In the genomic region with DNA sequence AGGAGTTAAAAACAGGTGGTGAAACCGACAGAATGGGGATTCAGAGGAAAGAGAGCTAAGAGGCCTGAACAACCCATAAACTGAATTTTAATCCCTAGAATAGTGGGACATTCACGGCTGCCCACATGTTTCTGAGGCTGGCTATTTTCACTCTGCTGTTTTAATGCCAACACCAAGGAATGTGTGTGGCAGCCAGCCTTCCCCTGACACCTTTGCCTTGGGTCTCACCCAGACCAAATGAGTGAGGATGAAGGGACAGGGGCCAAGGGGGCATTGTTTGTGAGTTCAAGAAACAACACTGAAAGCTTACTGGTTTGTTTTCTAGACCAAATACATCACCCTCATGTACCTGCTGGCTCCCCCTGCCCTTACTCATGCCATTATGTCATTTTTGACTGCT, we compare ENCODE assay signal across 21 cellular contexts.
A peak's percentile ranks its signal among the peaks of the same experiment; 100 is the strongest.
DNase-seq lines count a peak whose midpoint lies in the region; ATAC-seq and TF ChIP-seq lines count a peak whose summit lies in the region.
"Had no signal": no experiment of that assay in that cellular context is flagged by ENCODE, and none has a peak within 500 bp of the region (broad histone marks: within the 10 kb centered on the region; RNA-seq: fewer than 3 reads in every experiment).

No MANE protein-coding gene starts in this region.

- H3K4me3 ChIP-seq in right cardiac atrium (ENCODE audit: low read length) (no peak overlapping the region), gastroesophageal sphincter (no peak overlapping the region)
- H3K4me3 ChIP-seq: BLaER1 treated with 17β-estradiol and CSF1 and Interleukin-3, amounts not matched to agents 10 nM and 100 nM had no signal

- H3K4me1 ChIP-seq in right cardiac atrium (ENCODE audit: control insufficient read depth, insufficient read depth, low read length) (peaks cover 11% of the 10 kb centered on the region), gastroesophageal sphincter (peaks cover 0 to 85% (median 12%) of the 10 kb centered on the region in 3 donors)

- TF ChIP-seq EP300 in gastroesophageal sphincter (IDR thresholded peaks at IDR 0.05): no peak

- no peak overlapping the region for H3K4me3 Mint-ChIP-seq in endothelial cell (ENCODE audit: unreplicated experiment)
- no peak overlapping the region for H3K4me3 Mint-ChIP-seq in stimulated activated naive B cell treated with anti-CD40 and anti-IgM and Interleukin-4, amounts not matched to agents 10 μg/mL and 1 μg/mL and 100 μg/mL, for 72 hours
- H3K4me3 Mint-ChIP-seq: CD4-positive, alpha-beta memory T cell had no signal

- no peaks in the 10 kb centered on the region for H3K27me3 ChIP-seq in right cardiac atrium (ENCODE audit: control insufficient read depth, insufficient read depth)
- H3K27me3 ChIP-seq in gastroesophageal sphincter: no peaks in the 10 kb centered on the region
- H3K27me3 ChIP-seq: BLaER1 treated with 17β-estradiol and CSF1 and Interleukin-3, amounts not matched to agents 10 nM and 100 nM had no signal

- ATAC-seq in right cardiac atrium (peak; percentile 47 to 58), gastroesophageal sphincter (no peak), HG03457 (IDR thresholded peaks at IDR 0.05; ENCODE audit: unreplicated experiment) (no peak)
- ATAC-seq in stimulated activated naive B cell treated with anti-CD40 and anti-IgM and Interleukin-4, amounts not matched to agents 10 μg/mL and 1 μg/mL and 100 μg/mL, for 72 hours (replicated peaks): no peak

- no peaks in the 10 kb centered on the region for H3K9me3 ChIP-seq in right cardiac atrium (ENCODE audit: control insufficient read depth, low read length)
- no peaks in the 10 kb centered on the region for H3K9me3 ChIP-seq in gastroesophageal sphincter

- H3K27ac Mint-ChIP-seq in endothelial cell (ENCODE audit: unreplicated experiment): peak overlapping the region; percentile 15
- H3K27ac Mint-ChIP-seq in stimulated activated naive B cell treated with anti-CD40 and anti-IgM and Interleukin-4, amounts not matched to agents 10 μg/mL and 1 μg/mL and 100 μg/mL, for 72 hours: peak overlapping the region; percentile 49

- no peak for TF ChIP-seq POLR2A in gastroesophageal sphincter (IDR thresholded peaks at IDR 0.05)

- H3K36me3 ChIP-seq in gastroesophageal sphincter: no peaks in the 10 kb centered on the region

- no peaks in the 10 kb centered on the region for H3K9me3 Mint-ChIP-seq in endothelial cell (ENCODE audit: unreplicated experiment)
- H3K9me3 Mint-ChIP-seq in stimulated activated naive B cell treated with anti-CD40 and anti-IgM and Interleukin-4, amounts not matched to agents 10 μg/mL and 1 μg/mL and 100 μg/mL, for 72 hours: peaks cover 0 to 8% of the 10 kb centered on the region in 2 donors

- peak overlapping the region; percentile 42 for H3K27ac ChIP-seq in right cardiac atrium (ENCODE audit: low read length)
- no peak overlapping the region for H3K27ac ChIP-seq in gastroesophageal sphincter
- H3K27ac ChIP-seq: BLaER1 treated with 17β-estradiol and CSF1 and Interleukin-3, amounts not matched to agents 10 nM and 100 nM; RWPE1 had no signal

- intact Hi-C loops in right cardiac atrium (cut with DNase I): loop anchor here in 1 of 4 donors (10.0 kb wide), 1 partner anchor 811 kb away; a partner anchor contains a TSS

- peaks cover 6% of the 10 kb centered on the region for H3K36me3 Mint-ChIP-seq in endothelial cell (ENCODE audit: low read depth, unreplicated experiment)
- H3K36me3 Mint-ChIP-seq in stimulated activated naive B cell treated with anti-CD40 and anti-IgM and Interleukin-4, amounts not matched to agents 10 μg/mL and 1 μg/mL and 100 μg/mL, for 72 hours: peaks cover 33 to 46% of the 10 kb centered on the region in 2 donors

- peaks cover 7% of the 10 kb centered on the region for H3K27me3 Mint-ChIP-seq in endothelial cell (ENCODE audit: unreplicated experiment)
- H3K27me3 Mint-ChIP-seq in stimulated activated naive B cell treated with anti-CD40 and anti-IgM and Interleukin-4, amounts not matched to agents 10 μg/mL and 1 μg/mL and 100 μg/mL, for 72 hours: no peaks in the 10 kb centered on the region
- H3K27me3 Mint-ChIP-seq: CD4-positive, alpha-beta memory T cell had no signal

- no peak for TF ChIP-seq CTCF in endothelial cell (IDR thresholded peaks at IDR 0.05; ENCODE audit: unreplicated experiment)
- TF ChIP-seq CTCF in gastroesophageal sphincter (IDR thresholded peaks at IDR 0.05): no peak

- H3K4me1 Mint-ChIP-seq in endothelial cell (ENCODE audit: unreplicated experiment): peaks cover 13% of the 10 kb centered on the region
- peaks cover 26 to 37% of the 10 kb centered on the region in 2 donors for H3K4me1 Mint-ChIP-seq in stimulated activated naive B cell treated with anti-CD40 and anti-IgM and Interleukin-4, amounts not matched to agents 10 μg/mL and 1 μg/mL and 100 μg/mL, for 72 hours

- peak; percentile 42 for DNase-seq in NCI-H524 treated with DMSO at 0.1 percent for 48 hours (lab: John Stamatoyannopoulos, UW)
- DNase-seq in endothelial cell (ENCODE audit: low spot score): no peak
- DNase-seq in right cardiac atrium: peak in 2 of 3 donors; percentile 54 to 61
- DNase-seq in stimulated activated naive B cell treated with anti-CD40 and anti-IgM and Interleukin-4, amounts not matched to agents 10 μg/mL and 1 μg/mL and 100 μg/mL, for 72 hours: no peak
- DNase-seq in Ammon's horn (ENCODE audit: low spot score): no peak
- DNase-seq: Caco-2; CD4-positive, alpha-beta memory T cell; DMS 273 treated with DMSO at 0.1 percent for 48 hours; DMS79 treated with DMSO at 0.1 percent for 48 hours; H7; KBM-7; NCI-H1092; NCI-H1436; NCI-H187 treated with DMSO at 0.1 percent for 48 hours; NCI-H2107; NCI-H774; NK-92 treated with Interleukin-12 subunit alpha and Interleukin-12 subunit beta, amount 100 ng/mL, for 24 hours had no signal

- WGBS in right cardiac atrium: 62% methylated on average over 2 of the region's 2 CpGs
- WGBS in gastroesophageal sphincter (ENCODE audit: low coverage in 1 of 2), 2 donors: 28 to 33% methylated on average over 1 to 2 of the region's 2 CpGs

Comparison
In these comparisons a context has a peak if more than half of its experiments do, and no peak if none do; other contexts are left out.
1. DNase-seq: peak in NCI-H524 treated with DMSO at 0.1 percent for 48 hours (single experiment) and right cardiac atrium (2 of 3); none in endothelial cell (single experiment), stimulated activated naive B cell treated with anti-CD40 and anti-IgM and Interleukin-4, amounts not matched to agents 10 μg/mL and 1 μg/mL and 100 μg/mL, for 72 hours (single experiment) and Ammon's horn (single experiment).
2. ATAC-seq: peak in right cardiac atrium (2 of 2); none in stimulated activated naive B cell treated with anti-CD40 and anti-IgM and Interleukin-4, amounts not matched to agents 10 μg/mL and 1 μg/mL and 100 μg/mL, for 72 hours (0 of 2), gastroesophageal sphincter (single experiment) and HG03457 (single experiment).